1 cellular context compared by ENCODE assay signal in genomic region chr4:1398686-1399507, GRCh38.
TF ChIP-seq lines count a peak whose summit lies in the region.

No MANE protein-coding gene starts in this region.

TF ChIP-seq in WTC11, 78 proteins besides CTCF, POLR2A, EP300 and RAD21 (continued from another document):
- no peak for TF ChIP-seq CDX4 (CRISPR knock-in tag; IDR thresholded peaks at IDR 0.05; ENCODE audit: borderline replicate concordance)
- no peak for TF ChIP-seq ZNF263 (CRISPR knock-in tag; IDR thresholded peaks at IDR 0.05; ENCODE audit: low read depth)
- TF ChIP-seq MYBL2 (CRISPR knock-in tag; IDR thresholded peaks at IDR 0.05), result no peak
- no peak for TF ChIP-seq OVOL2 (CRISPR knock-in tag; IDR thresholded peaks at IDR 0.05; ENCODE audit: borderline replicate concordance)
- TF ChIP-seq HMGXB4 (CRISPR knock-in tag; IDR thresholded peaks at IDR 0.05), result no peak
- TF ChIP-seq HMGA2 (CRISPR knock-in tag; IDR thresholded peaks at IDR 0.05), result no peak
- TF ChIP-seq SP1 (CRISPR knock-in tag; conservative IDR thresholded peaks at IDR 0.05), result no peak
- no peak for TF ChIP-seq IRF2 (CRISPR knock-in tag; IDR thresholded peaks at IDR 0.05; ENCODE audit: borderline replicate concordance, low read depth)
- no peak for TF ChIP-seq ZNF416 (CRISPR knock-in tag; IDR thresholded peaks at IDR 0.05)
